Comparison of ENCODE assay signal across 12 cellular contexts in genomic region chr16:87657621-87658192, GRCh38. TPM values are rescaled to one million over a fixed set of nuclear protein-coding genes. Genes with fewer than 3 reads are reported as not detected.
DNase-seq lines count a peak whose midpoint lies in the region; ATAC-seq and TF ChIP-seq lines count a peak whose summit lies in the region.
"Had no signal": no experiment of that assay in that cellular context is flagged by ENCODE, and none has a peak within 500 bp of the region (broad histone marks: within the 10 kb centered on the region; RNA-seq: fewer than 3 reads in every experiment).

No MANE protein-coding gene starts in this region.

- ATAC-seq in gastroesophageal sphincter, result no peak

- H4K20me1 ChIP-seq in neural progenitor cell (ENCODE audit: low read depth), result peaks cover 48% of the 10 kb centered on the region

- peaks cover 16% of the 10 kb centered on the region for H3F3A ChIP-seq in neural progenitor cell (ENCODE audit: low read depth)

- H3K27ac ChIP-seq in neural progenitor cell, result no peak overlapping the region
- H3K27ac ChIP-seq in gastroesophageal sphincter, result no peak overlapping the region
- no peak overlapping the region for H3K27ac ChIP-seq in tibial nerve
- no peak overlapping the region for H3K27ac ChIP-seq in spleen
- H3K27ac ChIP-seq: sigmoid colon had no signal

- no peak overlapping the region for H2AFZ ChIP-seq in neural progenitor cell (replicated peaks)

- TF ChIP-seq POLR2A in gastroesophageal sphincter (IDR thresholded peaks at IDR 0.05) (no peak), tibial nerve (IDR thresholded peaks at IDR 0.05) (no peak), spleen (IDR thresholded peaks at IDR 0.05) (no peak)

- peaks cover 11% of the 10 kb centered on the region for H3K27me3 Mint-ChIP-seq in neural progenitor cell (ENCODE audit: insufficient read depth, low read depth)

- H3K27me3 ChIP-seq in neural progenitor cell (no peaks in the 10 kb centered on the region), gastroesophageal sphincter (peaks cover 83% of the 10 kb centered on the region), tibial nerve (peaks cover 0 to 42% of the 10 kb centered on the region in 2 donors), spleen (replicated peaks in 1 of 7) (peaks cover 0 to 70% (median 0%) of the 10 kb centered on the region in 7 donors)

- H3K4me3 Mint-ChIP-seq in neural progenitor cell, result no peak overlapping the region

- no peaks in the 10 kb centered on the region for H3K9me3 Mint-ChIP-seq in neural progenitor cell

- H3K36me3 Mint-ChIP-seq in neural progenitor cell, result no peaks in the 10 kb centered on the region

- H3K4me1 ChIP-seq in neural progenitor cell, result peaks cover 19% of the 10 kb centered on the region
- H3K4me1 ChIP-seq in gastroesophageal sphincter, result no peaks in the 10 kb centered on the region
- H3K4me1 ChIP-seq in tibial nerve, result no peaks in the 10 kb centered on the region
- peaks cover 0 to 6% (median 0%) of the 10 kb centered on the region in 6 donors for H3K4me1 ChIP-seq in spleen
- H3K4me1 ChIP-seq: sigmoid colon had no signal

- H3K27ac Mint-ChIP-seq in neural progenitor cell, result no peak overlapping the region

- H3K9me3 ChIP-seq in neural progenitor cell (ENCODE audit: low read depth) (no peaks in the 10 kb centered on the region), gastroesophageal sphincter (peaks cover 0 to 9% (median 0%) of the 10 kb centered on the region in 3 donors), tibial nerve (peaks cover 0 to 19% (median 0%) of the 10 kb centered on the region in 4 donors), spleen (peaks cover 0 to 15% (median 6%) of the 10 kb centered on the region in 8 donors)

- intact Hi-C loops in spleen (cut with DNase I; ENCODE audit: low total_unique reads), result no loop called here

- WGBS in gastroesophageal sphincter (ENCODE audit: low coverage in 1 of 2), 2 donors, result no CpG with 5 or more reads among the region's 7 CpGs
- 69 to 76% methylated on average over 6 to 7 of the region's 7 CpGs for WGBS in tibial nerve, 2 donors
- 64 to 74% (median 68%) methylated on average over 6 to 7 of the region's 7 CpGs for WGBS in spleen, 5 donors

- H3K36me3 ChIP-seq in neural progenitor cell (no peaks in the 10 kb centered on the region), gastroesophageal sphincter (no peaks in the 10 kb centered on the region), tibial nerve (no peaks in the 10 kb centered on the region), spleen (no peaks in the 10 kb centered on the region)
- H3K36me3 ChIP-seq: sigmoid colon had no signal

- TF ChIP-seq EP300 in gastroesophageal sphincter (IDR thresholded peaks at IDR 0.05) (no peak), tibial nerve (IDR thresholded peaks at IDR 0.05) (no peak)

- no peak overlapping the region for H3K4me3 ChIP-seq in neural progenitor cell
- no peak overlapping the region for H3K4me3 ChIP-seq in gastroesophageal sphincter
- no peak overlapping the region for H3K4me3 ChIP-seq in tibial nerve
- H3K4me3 ChIP-seq in spleen, result no peak overlapping the region
- H3K4me3 ChIP-seq: sigmoid colon had no signal

- H3K9ac ChIP-seq in neural progenitor cell, result no peak overlapping the region

- TF ChIP-seq CTCF in neural progenitor cell (IDR thresholded peaks at IDR 0.05) (no peak), gastroesophageal sphincter (IDR thresholded peaks at IDR 0.05) (no peak), tibial nerve (IDR thresholded peaks at IDR 0.05) (no peak), spleen (IDR thresholded peaks at IDR 0.05 in 8 of 11, conservative IDR thresholded peaks at IDR 0.05 in 3 of 11) (no peak)

- no peak overlapping the region for H3K4me2 ChIP-seq in neural progenitor cell

- H3K4me1 Mint-ChIP-seq in neural progenitor cell, result peaks cover 4% of the 10 kb centered on the region

- DNase-seq in activated CD4-positive, alpha-beta T cell treated with anti-CD3 and anti-CD28 coated beads for 48 hours, result peak; percentile 22
- no peak for DNase-seq in activated CD4-positive, alpha-beta T cell treated with anti-CD3 and anti-CD28 coated beads, Interleukin-2, amount 50 U/mL, for 4 hours
- peak; percentile 8 for DNase-seq in LHCN-M2 (ENCODE audit: low read depth)
- peak; percentile 13 for DNase-seq in amniotic epithelial cell (ENCODE audit: low read depth)
- DNase-seq in neural progenitor cell (ENCODE audit: low spot score), result peak; percentile 66
- no peak for DNase-seq in tibial nerve (ENCODE audit: low spot score in 2 of 2)
- no peak for DNase-seq in spleen
- DNase-seq: activated naive CD4-positive, alpha-beta T cell treated with Interleukin-2 at 50 U/mL for 16 hours; hypothalamus; IMR-90; sigmoid colon had no signal

- no peaks in the 10 kb centered on the region for H3K79me2 ChIP-seq in neural progenitor cell (ENCODE audit: low read depth)

RNA-seq across cellular contexts. Expression of gene JPH3, which starts 55.4 kb away (rescaled TPM):
- total RNA-seq in LHCN-M2 (2014; rRNA removed), result not detected in 2 replicates
- polyA plus RNA-seq in LHCN-M2 (2012), result 0.01 TPM
- total RNA-seq in neural progenitor cell (ENCODE audit: low replicate concordance), result 7.1 and 19.4 TPM in 2 replicates
- 1 to 10 TPM in 3 of 4 donors, under 1 TPM in 1; 0.72 to 4.4 (median 1.1) TPM for total RNA-seq in gastroesophageal sphincter
- under 1 TPM in 1 of 4 donors, not detected in 3; 0.39 TPM for total RNA-seq in tibial nerve
- not detected for total RNA-seq in spleen
- polyA plus RNA-seq in spleen, result under 1 TPM in 1 of 3 donors, not detected in 2; 0.03 TPM
- total RNA-seq: IMR-90 had no signal

Comparison
In these comparisons a context has a peak if more than half of its experiments do, and no peak if none do; other contexts are left out.
1. DNase-seq: peak in activated CD4-positive, alpha-beta T cell treated with anti-CD3 and anti-CD28 coated beads for 48 hours (single experiment), LHCN-M2 (single experiment), amniotic epithelial cell (single experiment) and neural progenitor cell (single experiment); none in activated CD4-positive, alpha-beta T cell treated with anti-CD3 and anti-CD28 coated beads, Interleukin-2, amount 50 U/mL, for 4 hours (0 of 2), tibial nerve (0 of 2) and spleen (single experiment).